ENCODE assay signal across 14 cellular contexts in genomic region chr11:47593492-47593933, GRCh38. TPM values are rescaled to one million over a fixed set of nuclear protein-coding genes. Genes with fewer than 3 reads are reported as not detected.
DNase-seq lines count a peak whose midpoint lies in the region; ATAC-seq, FAIRE-seq and TF ChIP-seq lines count a peak whose summit lies in the region.
"Had no signal": no experiment of that assay in that cellular context is flagged by ENCODE, and none has a peak within 500 bp of the region (broad histone marks: within the 10 kb centered on the region; RNA-seq: fewer than 3 reads in every experiment).

No MANE protein-coding gene starts in this region.

- no peaks in the 10 kb centered on the region for H3F3A ChIP-seq in smooth muscle cell (ENCODE audit: low read depth)

- no peak for FAIRE-seq in astrocyte (lab: Jason Lieb, UNC)

- H3K27me3 Mint-ChIP-seq in activated T-cell treated with anti-CD3 and anti-CD28 coated beads, Interleukin-2, amount 50 U/mL, for 72 hours (ENCODE audit: low read depth): peaks cover 44% of the 10 kb centered on the region
- H3K27me3 Mint-ChIP-seq in astrocyte (ENCODE audit: low read depth, unreplicated experiment): peaks cover 41% of the 10 kb centered on the region

- H3K4me2 ChIP-seq in astrocyte (ENCODE audit: low read length): peak overlapping the region; percentile 82
- H3K4me2 ChIP-seq in smooth muscle cell: peak overlapping the region; percentile 89

- H3K79me2 ChIP-seq in astrocyte (ENCODE audit: insufficient read depth, low read length): no peaks in the 10 kb centered on the region
- H3K79me2 ChIP-seq in smooth muscle cell (ENCODE audit: low read depth): no peaks in the 10 kb centered on the region

- DNase-seq in activated T-cell treated with anti-CD3 and anti-CD28 coated beads, Interleukin-2, amount 50 U/mL, for 72 hours: no peak
- no peak for DNase-seq in activated T-cell treated with anti-CD3 and anti-CD28 coated beads for 4 hours
- DNase-seq in astrocyte (ENCODE audit: low read depth): no peak
- no peak for DNase-seq in smooth muscle cell (lab: John Stamatoyannopoulos, UW; ENCODE audit: unreplicated experiment)
- no peak for DNase-seq in NCI-H446 (lab: John Stamatoyannopoulos, UW)
- no peak for DNase-seq in CD1c-positive myeloid dendritic cell (ENCODE audit: extremely low spot score)
- DNase-seq in superior temporal gyrus (ENCODE audit: extremely low spot score): no peak
- DNase-seq: activated CD4-positive, alpha-beta T cell treated with anti-CD3 and anti-CD28 coated beads for 36 hours; cortex of kidney; right cardiac atrium had no signal

- 29% methylated on average over 6 of the region's 6 CpGs for WGBS in smooth muscle cell (ENCODE audit: low lambda C conversion rate)

- peaks cover 10% of the 10 kb centered on the region for H3K4me1 Mint-ChIP-seq in activated T-cell treated with anti-CD3 and anti-CD28 coated beads, Interleukin-2, amount 50 U/mL, for 72 hours (ENCODE audit: low read depth)
- no peaks in the 10 kb centered on the region for H3K4me1 Mint-ChIP-seq in astrocyte (ENCODE audit: low read depth, unreplicated experiment)

- H3K36me3 Mint-ChIP-seq in activated T-cell treated with anti-CD3 and anti-CD28 coated beads, Interleukin-2, amount 50 U/mL, for 72 hours (ENCODE audit: insufficient read depth in 2 of 2): no peaks in the 10 kb centered on the region
- H3K36me3 Mint-ChIP-seq in astrocyte (ENCODE audit: low read depth, unreplicated experiment): peaks cover 2% of the 10 kb centered on the region

- peak overlapping the region; percentile 34 to 43 for H3K4me3 Mint-ChIP-seq in activated T-cell treated with anti-CD3 and anti-CD28 coated beads, Interleukin-2, amount 50 U/mL, for 72 hours
- H3K4me3 Mint-ChIP-seq in astrocyte (ENCODE audit: unreplicated experiment): peak overlapping the region; percentile 67
- H3K4me3 Mint-ChIP-seq: activated CD4-positive, alpha-beta T cell treated with anti-CD3 and anti-CD28 coated beads for 36 hours had no signal

- no peak overlapping the region for H3K27ac Mint-ChIP-seq in activated T-cell treated with anti-CD3 and anti-CD28 coated beads, Interleukin-2, amount 50 U/mL, for 72 hours
- no peak overlapping the region for H3K27ac Mint-ChIP-seq in astrocyte (ENCODE audit: unreplicated experiment)
- H3K27ac Mint-ChIP-seq: activated CD4-positive, alpha-beta T cell treated with anti-CD3 and anti-CD28 coated beads for 36 hours had no signal

- H3K9ac ChIP-seq in astrocyte (ENCODE audit: low read length) (no peak overlapping the region), iPS-18a (ENCODE audit: low read length) (no peak overlapping the region), smooth muscle cell (ENCODE audit: low read depth) (no peak overlapping the region)

- no peaks in the 10 kb centered on the region for H3K9me3 Mint-ChIP-seq in activated T-cell treated with anti-CD3 and anti-CD28 coated beads, Interleukin-2, amount 50 U/mL, for 72 hours
- H3K9me3 Mint-ChIP-seq in astrocyte (ENCODE audit: unreplicated experiment): no peaks in the 10 kb centered on the region

- H2AFZ ChIP-seq in astrocyte (ENCODE audit: low read depth, low read length) (peak overlapping the region; percentile 47), smooth muscle cell (ENCODE audit: low read depth) (no peak overlapping the region)

- H3K4me1 ChIP-seq in astrocyte (ENCODE audit: insufficient read depth, low read length): peaks cover 2% of the 10 kb centered on the region
- H3K4me1 ChIP-seq in iPS-18a (ENCODE audit: control insufficient read depth, low read depth, low read length): peaks cover 3% of the 10 kb centered on the region
- H3K4me1 ChIP-seq in smooth muscle cell (ENCODE audit: low read depth): peaks cover 8% of the 10 kb centered on the region

- peak overlapping the region; percentile 33 for H3K4me3 ChIP-seq in astrocyte (ENCODE audit: insufficient read depth, low read depth, low read length)
- peak overlapping the region; percentile 81 for H3K4me3 ChIP-seq in iPS-18a (ENCODE audit: low read length)
- H3K4me3 ChIP-seq in smooth muscle cell: peak overlapping the region; percentile 46

- H3K36me3 ChIP-seq in astrocyte (ENCODE audit: insufficient read depth, low read length): no peaks in the 10 kb centered on the region
- no peaks in the 10 kb centered on the region for H3K36me3 ChIP-seq in iPS-18a (ENCODE audit: control insufficient read depth, low read depth, low read length)
- H3K36me3 ChIP-seq in smooth muscle cell (ENCODE audit: low read depth): no peaks in the 10 kb centered on the region
- H3K36me3 ChIP-seq: upper lobe of left lung had no signal

- no peak overlapping the region for H3K27ac ChIP-seq in astrocyte (ENCODE audit: low read depth, low read length)
- no peak overlapping the region for H3K27ac ChIP-seq in iPS-18a (ENCODE audit: low read length)
- H3K27ac ChIP-seq in smooth muscle cell (ENCODE audit: low read depth): no peak overlapping the region
- H3K27ac ChIP-seq: upper lobe of left lung had no signal

- ATAC-seq in activated T-cell treated with anti-CD3 and anti-CD28 coated beads, Interleukin-2, amount 50 U/mL, for 72 hours (replicated peaks in 1 of 2): no peak
- ATAC-seq: activated CD4-positive, alpha-beta T cell treated with anti-CD3 and anti-CD28 coated beads for 36 hours; right cardiac atrium had no signal

- H3K9me3 ChIP-seq in astrocyte (ENCODE audit: insufficient read depth, low read depth, low read length): no peaks in the 10 kb centered on the region
- H3K9me3 ChIP-seq in iPS-18a (ENCODE audit: control insufficient read depth, low read depth, low read length): no peaks in the 10 kb centered on the region
- H3K9me3 ChIP-seq in smooth muscle cell (replicated peaks; ENCODE audit: low read depth): no peaks in the 10 kb centered on the region
- H3K9me3 ChIP-seq: upper lobe of left lung had no signal

- H3K27me3 ChIP-seq in astrocyte (ENCODE audit: insufficient read depth, low read length) (peaks cover 39% of the 10 kb centered on the region), iPS-18a (ENCODE audit: control insufficient read depth, insufficient read depth, low read length) (peaks cover 41% of the 10 kb centered on the region), smooth muscle cell (ENCODE audit: low read depth) (peaks cover 45% of the 10 kb centered on the region)

- H4K20me1 ChIP-seq in astrocyte (ENCODE audit: insufficient read depth, low read length): no peaks in the 10 kb centered on the region
- H4K20me1 ChIP-seq in smooth muscle cell (ENCODE audit: low read depth): no peaks in the 10 kb centered on the region

- TF ChIP-seq CTCF in astrocyte (IDR thresholded peaks at IDR 0.05; ENCODE audit: insufficient read depth, low read depth, low read length) (no peak), smooth muscle cell (IDR thresholded peaks at IDR 0.05; ENCODE audit: borderline replicate concordance, insufficient read depth, poor library complexity, severe bottlenecking) (no peak)

RNA-seq across cellular contexts. Expression of gene C1QTNF4, which starts 0.7 kb away (rescaled TPM):
- total RNA-seq in activated T-cell treated with anti-CD3 and anti-CD28 coated beads, Interleukin-2, amount 50 U/mL, for 72 hours: under 1 TPM; 0.19 to 0.74 TPM
- total RNA-seq in astrocyte: 0.20 TPM in 1 of 2 replicates, not detected in the other
- total RNA-seq in smooth muscle cell: 0.09 and 1.3 TPM in 2 replicates
- 0.48 and 1.0 TPM in 2 replicates for polyA plus RNA-seq in smooth muscle cell

RNA-seq across cellular contexts. Expression of gene FAM180B, which starts 7.0 kb away (rescaled TPM):
- under 1 TPM; 0.16 to 0.24 TPM for total RNA-seq in activated T-cell treated with anti-CD3 and anti-CD28 coated beads, Interleukin-2, amount 50 U/mL, for 72 hours
- 0.16 TPM in 1 of 2 replicates, not detected in the other for total RNA-seq in astrocyte
- total RNA-seq in smooth muscle cell: not detected in 2 replicates
- polyA plus RNA-seq in smooth muscle cell: 0.46 TPM in 1 of 2 replicates, not detected in the other
- total RNA-seq: lung microvascular endothelial cell had no signal
- polyA plus RNA-seq: AG04450 had no signal

RNA-seq across cellular contexts. Expression of gene NDUFS3, which starts 14.6 kb away (rescaled TPM):
- 10 to 100 TPM; 78.9 to 84.2 TPM for total RNA-seq in activated T-cell treated with anti-CD3 and anti-CD28 coated beads, Interleukin-2, amount 50 U/mL, for 72 hours
- total RNA-seq in astrocyte (80.7 and 88.7 TPM in 2 replicates), smooth muscle cell (53.8 and 60.8 TPM in 2 replicates)
- polyA plus RNA-seq in smooth muscle cell: 106 and 110 TPM in 2 replicates

RNA-seq across cellular contexts. Expression of gene KBTBD4, which starts 14.7 kb away (rescaled TPM):
- 10 to 100 TPM; 17.2 to 18.6 TPM for total RNA-seq in activated T-cell treated with anti-CD3 and anti-CD28 coated beads, Interleukin-2, amount 50 U/mL, for 72 hours
- total RNA-seq in astrocyte: 11.9 and 12.5 TPM in 2 replicates
- 9.4 and 17.5 TPM in 2 replicates for total RNA-seq in smooth muscle cell
- polyA plus RNA-seq in smooth muscle cell: 13.7 and 14.2 TPM in 2 replicates

RNA-seq across cellular contexts. Expression of gene PTPMT1, which starts 28.1 kb away (rescaled TPM):
- 10 to 100 TPM; 37.0 to 40.1 TPM for total RNA-seq in activated T-cell treated with anti-CD3 and anti-CD28 coated beads, Interleukin-2, amount 50 U/mL, for 72 hours
- total RNA-seq in astrocyte (32.4 and 33.9 TPM in 2 replicates), smooth muscle cell (136 and 152 TPM in 2 replicates)
- polyA plus RNA-seq in smooth muscle cell: 75.5 and 103 TPM in 2 replicates
